In genomic region chr5:142716963-142717362, GRCh38 we compare ENCODE assay signal across 8 cellular contexts. TPM values are rescaled to one million over a fixed set of nuclear protein-coding genes. Genes with fewer than 3 reads are reported as not detected.
DNase-seq lines count a peak whose midpoint lies in the region; ATAC-seq and TF ChIP-seq lines count a peak whose summit lies in the region.

No MANE protein-coding gene starts in this region.

- H3K36me3 Mint-ChIP-seq in memory B cell, result no peaks in the 10 kb centered on the region

- H3K4me3 Mint-ChIP-seq in memory B cell, result no peak overlapping the region

- H3K27ac Mint-ChIP-seq in memory B cell, result no peak overlapping the region

- in situ Hi-C loops in Caki2 (cut with HindIII; ENCODE audit: low pct_unique_long_range_greater_than_20kb, low sequenced_read_pairs), result no loop called here

- H3K27me3 Mint-ChIP-seq in memory B cell, result peaks cover 19% of the 10 kb centered on the region

- no peaks in the 10 kb centered on the region for H3K36me3 ChIP-seq in WERI-Rb-1
- H3K36me3 ChIP-seq in upper lobe of right lung, result no peaks in the 10 kb centered on the region

- peaks cover 9% of the 10 kb centered on the region for H3K4me1 ChIP-seq in upper lobe of right lung

- no peaks in the 10 kb centered on the region for H3K9me3 ChIP-seq in WERI-Rb-1 (ENCODE audit: severe bottlenecking)
- no peaks in the 10 kb centered on the region for H3K9me3 ChIP-seq in upper lobe of right lung

- intact Hi-C loops in upper lobe of right lung (cut with DNase I), result loop anchor here (5.0 kb wide), 1 partner anchor 160 kb away; no protein-coding TSS in a partner anchor

- DNase-seq in Caki2 (ENCODE audit: low read depth) (peak; percentile 63), GM20000 (ENCODE audit: low spot score) (peak; percentile 29), M059J (ENCODE audit: low read depth) (peak; percentile 55), WERI-Rb-1 (peak; percentile 69), epithelial cell of esophagus (ENCODE audit: low read depth) (peak; percentile 66), memory B cell (ENCODE audit: low spot score in 2 of 2) (no peak), upper lobe of right lung (no peak), omental fat pad (ENCODE audit: low spot score) (no peak)

- ATAC-seq in memory B cell (ENCODE audit: low read depth) (peak; percentile 33), upper lobe of right lung (peak; percentile 49), omental fat pad (ENCODE audit: low FRiP score) (no peak)

- H3K27me3 ChIP-seq in WERI-Rb-1 (ENCODE audit: insufficient read depth, low read depth, severe bottlenecking) (no peaks in the 10 kb centered on the region), upper lobe of right lung (no peaks in the 10 kb centered on the region)

- TF ChIP-seq CTCF in GM20000 (IDR thresholded peaks at IDR 0.05; ENCODE audit: extremely low read depth, missing control alignments) (peak; percentile 48), WERI-Rb-1 (IDR thresholded peaks at IDR 0.05; ENCODE audit: low read depth, low read length) (peak; percentile 74), epithelial cell of esophagus (IDR thresholded peaks at IDR 0.05; ENCODE audit: insufficient read depth, low read depth, low read length, missing control alignments) (peak; percentile 77), upper lobe of right lung (IDR thresholded peaks at IDR 0.05) (peak; percentile 48), omental fat pad (IDR thresholded peaks at IDR 0.05) (no peak)

- H3K9me3 Mint-ChIP-seq in memory B cell, result peaks cover 1% of the 10 kb centered on the region

- no peak overlapping the region for H3K27ac ChIP-seq in WERI-Rb-1
- H3K27ac ChIP-seq in upper lobe of right lung, result no peak overlapping the region

- no peak overlapping the region for H3K4me3 ChIP-seq in WERI-Rb-1 (ENCODE audit: low read depth, low read length)
- H3K4me3 ChIP-seq in epithelial cell of esophagus (ENCODE audit: low read length), result no peak overlapping the region
- H3K4me3 ChIP-seq in upper lobe of right lung, result no peak overlapping the region

- H3K4me1 Mint-ChIP-seq in memory B cell, result no peaks in the 10 kb centered on the region

RNA-seq across cellular contexts. Expression of gene FGF1, which starts 31.1 kb away (rescaled TPM):
- total RNA-seq in Caki2 (2014; rRNA removed; shearing (Covaris generic); ENCODE audit: low replicate concordance), result not detected in 2 replicates
- total RNA-seq in M059J (2014; rRNA removed; shearing (Covaris generic)), result 2.4 and 4.1 TPM in 2 replicates
- 1.8 TPM for total RNA-seq in upper lobe of right lung
- 10 to 100 TPM in 3 of 4 donors, 1 to 10 TPM in 1; 2.2 to 43.1 (median 34.3) TPM for total RNA-seq in omental fat pad

RNA-seq across cellular contexts. Expression of gene ARHGAP26, which starts 53.2 kb away (rescaled TPM):
- total RNA-seq in Caki2 (2014; rRNA removed; shearing (Covaris generic); ENCODE audit: low replicate concordance), result 32.4 and 38.3 TPM in 2 replicates
- total RNA-seq in M059J (2014; rRNA removed; shearing (Covaris generic)), result 3.5 and 5.5 TPM in 2 replicates
- total RNA-seq in upper lobe of right lung, result 35.4 TPM
- 100 to 1,000 TPM in 1 of 4 donors, 10 to 100 TPM in 3; 40.4 to 134 (median 63.6) TPM for total RNA-seq in omental fat pad

Comparison
In these comparisons a context has a peak if more than half of its experiments do, and no peak if none do; other contexts are left out.
1. DNase-seq: peak in Caki2 (single experiment), GM20000 (single experiment), M059J (single experiment), WERI-Rb-1 (single experiment) and epithelial cell of esophagus (single experiment); none in memory B cell (0 of 2), upper lobe of right lung (single experiment) and omental fat pad (single experiment).
2. CTCF ChIP-seq: peak in GM20000 (single experiment), WERI-Rb-1 (single experiment), epithelial cell of esophagus (single experiment) and upper lobe of right lung (single experiment); none in omental fat pad (0 of 3).